ENCODE assay signal across 1 cellular context in genomic region chr12:66717049-66717448, GRCh38.
TF ChIP-seq lines count a peak whose summit lies in the region.

No MANE protein-coding gene starts in this region.

TF ChIP-seq in neural cell, 6 proteins besides CTCF, POLR2A, EP300 and RAD21:
- TF ChIP-seq MXI1 (conservative IDR thresholded peaks at IDR 0.05; ENCODE audit: poor library complexity, severe bottlenecking) (no peak), SMC3 (conservative IDR thresholded peaks at IDR 0.05; ENCODE audit: poor library complexity) (peak; percentile 66)
